1 cellular context compared by ENCODE assay signal in the genomic region with DNA sequence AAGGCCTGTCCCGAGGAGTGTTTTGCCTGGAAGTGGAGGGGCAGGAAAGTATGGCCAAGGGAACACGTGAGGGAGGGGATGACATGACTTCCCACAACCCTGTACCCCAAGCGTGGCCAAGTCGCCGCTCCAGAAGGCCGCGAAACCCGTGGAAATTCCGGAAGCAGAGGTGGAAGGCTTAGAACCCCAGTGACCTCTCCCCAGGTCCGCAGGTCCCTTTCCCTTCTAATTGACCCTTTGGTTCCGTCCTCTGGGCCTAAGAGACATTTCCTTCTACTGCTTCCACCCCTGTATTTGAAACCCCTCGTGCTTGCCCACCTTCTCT.
TF ChIP-seq lines count a peak whose summit lies in the region.

No MANE protein-coding gene starts in this region.

TF ChIP-seq in H1, 55 proteins besides CTCF, POLR2A, EP300 and RAD21:
- TF ChIP-seq PHF8 (conservative IDR thresholded peaks at IDR 0.05; ENCODE audit: low read depth, low read length) (no peak), TEAD4 (IDR thresholded peaks at IDR 0.05; ENCODE audit: low read depth, low read length) (no peak), CTBP2 (IDR thresholded peaks at IDR 0.05; ENCODE audit: borderline replicate concordance, insufficient read depth, insufficient read length, low read length) (no peak), RXRA (IDR thresholded peaks at IDR 0.05; ENCODE audit: insufficient read depth, low read depth, low read length) (no peak), SP4 (IDR thresholded peaks at IDR 0.05; ENCODE audit: low read length) (no peak), HDAC6 (IDR thresholded peaks at IDR 0.05; ENCODE audit: low read depth, low read length) (no peak), BRCA1 (IDR thresholded peaks at IDR 0.05; ENCODE audit: low read depth, low read length) (no peak), SIN3A (conservative IDR thresholded peaks at IDR 0.05 in 1 of 2, IDR thresholded peaks at IDR 0.05 in 1 of 2; ENCODE audit: low read depth in 1 of 2, low read length in 2 of 2) (no peak), SIX5 (IDR thresholded peaks at IDR 0.05; ENCODE audit: low read depth, low read length) (no peak), CHD2 (IDR thresholded peaks at IDR 0.05; ENCODE audit: low read length) (no peak)
- TF ChIP-seq, protein P1, sequence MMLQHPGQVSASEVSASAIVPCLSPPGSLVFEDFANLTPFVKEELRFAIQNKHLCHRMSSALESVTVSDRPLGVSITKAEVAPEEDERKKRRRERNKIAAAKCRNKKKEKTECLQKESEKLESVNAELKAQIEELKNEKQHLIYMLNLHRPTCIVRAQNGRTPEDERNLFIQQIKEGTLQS (IDR thresholded peaks at IDR 0.05; ENCODE audit: insufficient read depth, low read depth, low read length) = no peak
TF ChIP-seq in H1: peak in this region for 0.
